In genomic region chr11:29627541-29627940, GRCh38 we compare ENCODE assay signal across 27 cellular contexts.
"Had no signal": no experiment of that assay in that cellular context is flagged by ENCODE, and none has a peak within 500 bp of the region (broad histone marks: within the 10 kb centered on the region; RNA-seq: fewer than 3 reads in every experiment).

No MANE protein-coding gene starts in this region.

- H3K36me3 ChIP-seq: adrenal gland, cardiac muscle cell, Peyer's patch, SJSA1 had no signal

- H3K4me3 ChIP-seq: adrenal gland, cardiac muscle cell, Peyer's patch, SJSA1 had no signal

- H3K4me2 ChIP-seq: SK-N-SH had no signal

- DNase-seq: activated CD4-positive, alpha-beta T cell treated with anti-CD3 and anti-CD28 coated beads for 36 hours; activated CD4-positive, alpha-beta T cell treated with anti-CD3 and anti-CD28 coated beads, Interleukin-2, amount 10 ng/mL, durations not matched to agents 7 days and 5 days; activated CD4-positive, alpha-beta T cell treated with anti-CD3 and anti-CD28 coated beads, Interleukin-2, amount 50 U/mL, for 48 hours; activated CD8-positive, alpha-beta T cell treated with anti-CD3 and anti-CD28 coated beads, Interleukin-2, amount 10 ng/mL, durations not matched to agents 7 days and 5 days; activated gamma-delta T cell treated with Interleukin-2 at 50 U/mL for 16 hours; activated naive CD4-positive, alpha-beta T cell treated with anti-CD3 and anti-CD28 coated beads for 36 hours; activated T-cell treated with anti-CD3 and anti-CD28 coated beads, Interleukin-2, amount 50 U/mL, for 24 hours; adrenal gland; anterior cingulate cortex; Kasumi-1; KG1; MM.1S; MV-4-11; NCI-H1092; NCI-H1436 treated with DMSO at 0.1 percent for 48 hours; NCI-H1694 treated with DMSO at 0.1 percent for 48 hours; NCI-H2029; NCI-H345; NCI-H524 treated with DMSO at 0.1 percent for 48 hours; PC-3; Peyer's patch; RPMI8226; SHP77 treated with DMSO at 0.1 percent for 48 hours; SK-N-SH had no signal

- H3K27me3 ChIP-seq: adrenal gland, cardiac muscle cell, Peyer's patch, SJSA1 had no signal

- H3K9ac ChIP-seq: SK-N-SH had no signal

- H3K4me1 ChIP-seq: adrenal gland, Peyer's patch, SJSA1 had no signal

- H3K9me3 ChIP-seq: adrenal gland, SJSA1, SK-N-SH had no signal

- ATAC-seq: activated CD4-positive, alpha-beta T cell treated with anti-CD3 and anti-CD28 coated beads for 36 hours; activated CD8-positive, alpha-beta T cell treated with anti-CD3 and anti-CD28 coated beads, Interleukin-2, amount 10 ng/mL, durations not matched to agents 7 days and 5 days; activated naive CD4-positive, alpha-beta T cell treated with anti-CD3 and anti-CD28 coated beads, Interleukin-2, amount 50 U/mL, for 72 hours; PC-3 had no signal

- H3K27ac ChIP-seq: adrenal gland, cardiac muscle cell, Peyer's patch, SJSA1 had no signal
